Comparison of ENCODE assay signal across 11 cellular contexts in the genomic region with DNA sequence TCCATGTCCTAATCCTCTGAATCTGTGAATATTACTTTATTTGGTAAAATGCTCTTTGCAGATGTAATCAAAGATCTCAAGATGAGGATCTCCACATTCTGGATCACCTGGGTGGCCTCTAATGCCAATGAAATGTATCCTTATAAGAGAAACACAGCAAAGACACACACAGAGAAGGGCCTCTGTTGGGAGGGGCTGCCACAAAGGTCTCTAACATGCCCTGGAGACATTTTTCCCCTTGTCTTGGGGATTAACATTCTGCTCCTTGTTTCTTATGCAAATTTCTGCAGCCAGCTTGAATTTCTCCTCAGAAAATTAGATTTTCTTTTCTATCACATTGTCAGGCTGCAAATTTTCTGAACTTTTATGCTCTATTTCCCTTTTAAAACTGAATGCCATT. TPM values are rescaled to one million over a fixed set of nuclear protein-coding genes. Genes with fewer than 3 reads are reported as not detected.
"Had no signal": no experiment of that assay in that cellular context is flagged by ENCODE, and none has a peak within 500 bp of the region (broad histone marks: within the 10 kb centered on the region; RNA-seq: fewer than 3 reads in every experiment).

No MANE protein-coding gene starts in this region.

RNA-seq across cellular contexts. Expression of a gene that starts 17.3 kb away (rescaled TPM):
- total RNA-seq: dermis blood vessel endothelial cell, dermis microvascular lymphatic vessel endothelial cell, endothelial cell of umbilical vein, epithelial cell of proximal tubule, esophagus mucosa, esophagus squamous epithelium, fibroblast of villous mesenchyme, foreskin keratinocyte, glomerular endothelial cell had no signal
- polyA plus RNA-seq: endothelial cell of umbilical vein, esophagus, fibroblast of lung, foreskin keratinocyte had no signal
